12 cellular contexts compared by ENCODE assay signal in genomic region chr6:6886160-6886885, GRCh38.
DNase-seq lines count a peak whose midpoint lies in the region; ATAC-seq and TF ChIP-seq lines count a peak whose summit lies in the region.
"Had no signal": no experiment of that assay in that cellular context is flagged by ENCODE, and none has a peak within 500 bp of the region (broad histone marks: within the 10 kb centered on the region; RNA-seq: fewer than 3 reads in every experiment).

No MANE protein-coding gene starts in this region.

- no peaks in the 10 kb centered on the region for H4K20me1 ChIP-seq in BLaER1

- no peak overlapping the region for H3K4me3 Mint-ChIP-seq in progenitor cell of endocrine pancreas (ENCODE audit: low read depth)
- H3K4me3 Mint-ChIP-seq: central memory CD8-positive, alpha-beta T cell had no signal

- ATAC-seq in HG03025 (IDR thresholded peaks at IDR 0.05; ENCODE audit: low FRiP score, unreplicated experiment): no peak

- H3K9me3 ChIP-seq in BLaER1 (no peaks in the 10 kb centered on the region), cardiac muscle cell (ENCODE audit: low read depth) (no peaks in the 10 kb centered on the region), neutrophil (no peaks in the 10 kb centered on the region)
- H3K9me3 ChIP-seq: thyroid gland had no signal

- no peaks in the 10 kb centered on the region for H3K36me3 Mint-ChIP-seq in progenitor cell of endocrine pancreas (ENCODE audit: insufficient read depth)

- H3K4me3 ChIP-seq in BLaER1 (no peak overlapping the region), cardiac muscle cell (no peak overlapping the region), neutrophil (ENCODE audit: low read depth in 1 of 2, low read length in 1 of 2) (peak overlapping the region; percentile 57 to 64)
- H3K4me3 ChIP-seq: thyroid gland had no signal

- H3K9ac ChIP-seq in BLaER1: no peak overlapping the region; the same call in 1 of the 2 replicates

- H3K27me3 ChIP-seq in BLaER1: no peaks in the 10 kb centered on the region
- no peaks in the 10 kb centered on the region for H3K27me3 ChIP-seq in cardiac muscle cell
- H3K27me3 ChIP-seq in neutrophil: no peaks in the 10 kb centered on the region
- H3K27me3 ChIP-seq: thyroid gland had no signal

- H3K36me3 ChIP-seq in BLaER1 (no peaks in the 10 kb centered on the region), cardiac muscle cell (no peaks in the 10 kb centered on the region), neutrophil (no peaks in the 10 kb centered on the region)
- H3K36me3 ChIP-seq: thyroid gland had no signal

- no peak overlapping the region for H3K27ac ChIP-seq in BLaER1
- H3K27ac ChIP-seq in cardiac muscle cell: peak overlapping the region; percentile 24
- peak overlapping the region; percentile 99 for H3K27ac ChIP-seq in neutrophil

- H3K4me1 ChIP-seq in BLaER1 (peaks cover 19% of the 10 kb centered on the region), cardiac muscle cell (ENCODE audit: low read depth) (peaks cover 10% of the 10 kb centered on the region), neutrophil (ENCODE audit: control insufficient read depth in 1 of 2, insufficient read depth in 1 of 2, low read depth in 1 of 2, low read length in 1 of 2) (peaks cover 87 to 90% of the 10 kb centered on the region in 2 experiments)

- H3K9me3 Mint-ChIP-seq in progenitor cell of endocrine pancreas (ENCODE audit: low read depth): no peaks in the 10 kb centered on the region
- H3K9me3 Mint-ChIP-seq: activated T-helper 2 cell treated with anti-CD3 and anti-CD28 coated beads, Interferon-gamma antibody, Interleukin-2, Interleukin-4, amounts not matched to agents 10 μg/mL and 5 μg/mL and 100 μg/mL, durations not matched to agents 14 hours and 24 hours and 36 hours; central memory CD8-positive, alpha-beta T cell had no signal

- peak; percentile 89 for DNase-seq in NOMO-1 treated with DMSO at 0.1 percent for 48 hours (lab: John Stamatoyannopoulos, UW; ENCODE audit: unreplicated experiment)
- DNase-seq in cardiac muscle cell (ENCODE audit: low read depth in 1 of 2, low spot score in 1 of 2): no peak
- DNase-seq in putamen (ENCODE audit: low spot score): no peak
- DNase-seq in progenitor cell of endocrine pancreas (ENCODE audit: low spot score, unreplicated experiment): no peak
- no peak for DNase-seq in KG1 (lab: John Stamatoyannopoulos, UW)
- DNase-seq: activated CD4-positive, alpha-beta T cell treated with anti-CD3 and anti-CD28 coated beads for 48 hours had no signal

- peaks cover 11% of the 10 kb centered on the region for H3K27me3 Mint-ChIP-seq in progenitor cell of endocrine pancreas

- no peak overlapping the region for H3K27ac Mint-ChIP-seq in progenitor cell of endocrine pancreas
- H3K27ac Mint-ChIP-seq: activated T-helper 2 cell treated with anti-CD3 and anti-CD28 coated beads, Interferon-gamma antibody, Interleukin-2, Interleukin-4, amounts not matched to agents 10 μg/mL and 5 μg/mL and 100 μg/mL, durations not matched to agents 14 hours and 24 hours and 36 hours had no signal

- peaks cover 15% of the 10 kb centered on the region for H3K4me1 Mint-ChIP-seq in progenitor cell of endocrine pancreas (ENCODE audit: low read depth)
- H3K4me1 Mint-ChIP-seq: central memory CD8-positive, alpha-beta T cell had no signal

- TF ChIP-seq CTCF in cardiac muscle cell (IDR thresholded peaks at IDR 0.05; ENCODE audit: low read depth, low read length): no peak
- TF ChIP-seq CTCF in neutrophil (IDR thresholded peaks at IDR 0.05): peak; percentile 14
- TF ChIP-seq CTCF in progenitor cell of endocrine pancreas (IDR thresholded peaks at IDR 0.05; ENCODE audit: unreplicated experiment): no peak

- peak overlapping the region; percentile 35 for H3K4me2 ChIP-seq in BLaER1

Comparison
In these comparisons a context has a peak if more than half of its experiments do, and no peak if none do; other contexts are left out.
1. H3K4me3 ChIP-seq: peak in neutrophil (2 of 2); none in BLaER1 (single experiment) and cardiac muscle cell (single experiment).